In genomic region chr2:43993437-43993836, GRCh38 we compare ENCODE assay signal across 12 cellular contexts. TPM values are rescaled to one million over a fixed set of nuclear protein-coding genes. Genes with fewer than 3 reads are reported as not detected.
DNase-seq lines count a peak whose midpoint lies in the region; ATAC-seq and TF ChIP-seq lines count a peak whose summit lies in the region.
"Had no signal": no experiment of that assay in that cellular context is flagged by ENCODE, and none has a peak within 500 bp of the region (broad histone marks: within the 10 kb centered on the region; RNA-seq: fewer than 3 reads in every experiment).

No MANE protein-coding gene starts in this region.

- no peak for ATAC-seq in CD4-positive, CD25-positive, alpha-beta regulatory T cell (ENCODE audit: low read depth in 2 of 2)
- ATAC-seq in activated CD8-positive, alpha-beta T cell treated with anti-CD3 and anti-CD28 coated beads, Interleukin-2, amount 10 ng/mL, durations not matched to agents 7 days and 5 days = no peak
- ATAC-seq in naive B cell (ENCODE audit: low read depth in 2 of 2) (no peak), body of pancreas (no peak)

- no peak overlapping the region for H3K4ac ChIP-seq in H9 (ENCODE audit: low read depth, low read length)

- peaks cover 20% of the 10 kb centered on the region for H3K36me3 ChIP-seq in CD4-positive, CD25-positive, alpha-beta regulatory T cell (ENCODE audit: control insufficient read depth, insufficient read depth, low read length)
- no peaks in the 10 kb centered on the region for H3K36me3 ChIP-seq in body of pancreas (replicated peaks in 1 of 2; ENCODE audit: insufficient read depth in 1 of 2, low read depth in 2 of 2)

- H3K9me3 Mint-ChIP-seq in CD4-positive, CD25-positive, alpha-beta regulatory T cell = peaks cover 0 to 1% (median 0%) of the 10 kb centered on the region in 7 donors
- H3K9me3 Mint-ChIP-seq in H9 = no peaks in the 10 kb centered on the region
- no peaks in the 10 kb centered on the region for H3K9me3 Mint-ChIP-seq in activated CD8-positive, alpha-beta T cell treated with anti-CD3 and anti-CD28 coated beads, Interleukin-2, amount 10 ng/mL, durations not matched to agents 7 days and 5 days (ENCODE audit: insufficient read depth)
- H3K9me3 Mint-ChIP-seq in naive B cell = peaks cover 0 to 3% (median 0%) of the 10 kb centered on the region in 7 donors

- no peak overlapping the region for H4K5ac ChIP-seq in H9 (ENCODE audit: insufficient read length, low read depth, low read length)

- CTCF ChIA-PET in activated CD8-positive, alpha-beta T cell treated with anti-CD3 and anti-CD28 coated beads, Interleukin-2, amount 10 ng/mL, durations not matched to agents 7 days and 5 days (lab: Charles Lee) = no interaction called here

- peaks cover 18% of the 10 kb centered on the region for H3K4me1 ChIP-seq in CD4-positive, CD25-positive, alpha-beta regulatory T cell (ENCODE audit: control insufficient read depth, insufficient read depth, low read length, poor library complexity, severe bottlenecking)
- H3K4me1 ChIP-seq in H9 (ENCODE audit: insufficient read depth, low read length) (no peaks in the 10 kb centered on the region; the same call in 1 of the 2 replicates), body of pancreas (peaks cover 29% of the 10 kb centered on the region)

- H4K8ac ChIP-seq in H9 (replicated peaks; ENCODE audit: insufficient read length, low read depth, low read length) = no peak overlapping the region

- no CpG with 5 or more reads among the region's 5 CpGs for WGBS in H9 (ENCODE audit: extremely low coverage, insufficient read length, low lambda C conversion rate)
- WGBS in body of pancreas, 2 donors = 63 to 83% methylated on average over 5 of the region's 5 CpGs

- H3K18ac ChIP-seq in H9 (ENCODE audit: insufficient read length, low read depth, low read length) = no peak overlapping the region

- peak overlapping the region; percentile 92 to 95 (median 92) for H3K4me3 Mint-ChIP-seq in CD4-positive, CD25-positive, alpha-beta regulatory T cell
- H3K4me3 Mint-ChIP-seq in H9 (peak overlapping the region; percentile 95 to 97), naive B cell (peak overlapping the region; percentile 23 to 97 (median 86))
- peak overlapping the region; percentile 91 for H3K4me3 Mint-ChIP-seq in activated CD8-positive, alpha-beta T cell treated with anti-CD3 and anti-CD28 coated beads, Interleukin-2, amount 10 ng/mL, durations not matched to agents 7 days and 5 days

- H2BK20ac ChIP-seq in H9 (ENCODE audit: low read depth, low read length, poor library complexity, severe bottlenecking) = no peak overlapping the region

- DNase-seq in CD4-positive, CD25-positive, alpha-beta regulatory T cell = no peak
- no peak for DNase-seq in H9
- DNase-seq in activated CD8-positive, alpha-beta T cell treated with anti-CD3 and anti-CD28 coated beads, Interleukin-2, amount 10 ng/mL, durations not matched to agents 7 days and 5 days = peak; percentile 9
- no peak for DNase-seq in naive B cell
- DNase-seq in HuH-7 (ENCODE audit: low spot score) = no peak
- no peak for DNase-seq in stimulated activated CD4-positive, alpha-beta T cell treated with anti-CD3 and anti-CD28 coated beads, Interleukin-12 subunit alpha, Interleukin-12 subunit beta, amount 100 ng/mL, for 4 hours
- DNase-seq in stimulated activated CD4-positive, alpha-beta T cell treated with anti-CD3 and anti-CD28 coated beads, Interleukin-4, amount 100 ng/mL, for 24 hours = no peak
- no peak for DNase-seq in body of pancreas
- DNase-seq: mesenchymal stem cell, NCI-H226 had no signal

- H4K20me1 ChIP-seq in H9 (ENCODE audit: control insufficient read depth, insufficient read depth, insufficient read length) = no peaks in the 10 kb centered on the region

- H2AK5ac ChIP-seq in H9 (ENCODE audit: insufficient read length, low read length) = no peak overlapping the region

- H3K14ac ChIP-seq in H9 (ENCODE audit: insufficient read depth, low read length) = no peak overlapping the region

- peaks cover 59% of the 10 kb centered on the region for H3K79me2 ChIP-seq in H9 (ENCODE audit: insufficient read depth, low read length)

- H3K23ac ChIP-seq in H9 (ENCODE audit: insufficient read length, low read depth, low read length) = no peak overlapping the region

- H3K4me1 Mint-ChIP-seq in CD4-positive, CD25-positive, alpha-beta regulatory T cell = peaks cover 46 to 63% (median 48%) of the 10 kb centered on the region in 4 donors
- H3K4me1 Mint-ChIP-seq in H9 (peaks cover 29 to 33% of the 10 kb centered on the region in 2 experiments), naive B cell (peaks cover 55 to 79% (median 59%) of the 10 kb centered on the region in 3 donors)
- peaks cover 40% of the 10 kb centered on the region for H3K4me1 Mint-ChIP-seq in activated CD8-positive, alpha-beta T cell treated with anti-CD3 and anti-CD28 coated beads, Interleukin-2, amount 10 ng/mL, durations not matched to agents 7 days and 5 days (ENCODE audit: low read depth)

- H3K4me3 ChIP-seq in CD4-positive, CD25-positive, alpha-beta regulatory T cell (ENCODE audit: low read depth, low read length) = peak overlapping the region; percentile 87
- H3K4me3 ChIP-seq in body of pancreas = no peak overlapping the region
- H3K4me3 ChIP-seq: thoracic aorta had no signal

- H2BK15ac ChIP-seq in H9 (ENCODE audit: low read depth, low read length) = no peak overlapping the region

- H2AFZ ChIP-seq in H9 (ENCODE audit: low read length) = no peak overlapping the region

- peaks cover 7% of the 10 kb centered on the region for H3K23me2 ChIP-seq in H9 (ENCODE audit: insufficient read length, low read depth, low read length, poor library complexity, severe bottlenecking)

- peak overlapping the region; percentile 92 for H3K4me2 ChIP-seq in H9 (ENCODE audit: insufficient read depth, insufficient read length, low read length)

- H2BK5ac ChIP-seq in H9 (ENCODE audit: insufficient read length, low read length) = no peak overlapping the region

- POLR2A ChIA-PET in activated CD8-positive, alpha-beta T cell treated with anti-CD3 and anti-CD28 coated beads, Interleukin-2, amount 10 ng/mL, durations not matched to agents 7 days and 5 days (lab: Charles Lee) = no interaction called here

- TF ChIP-seq POLR2A in body of pancreas (IDR thresholded peaks at IDR 0.05) = no peak

- H3K9me3 ChIP-seq in CD4-positive, CD25-positive, alpha-beta regulatory T cell (ENCODE audit: control insufficient read depth in 2 of 2, low read length in 2 of 2) = no peaks in the 10 kb centered on the region
- H3K9me3 ChIP-seq in H9 (ENCODE audit: control insufficient read depth, low read depth, low read length) (no peaks in the 10 kb centered on the region), body of pancreas (no peaks in the 10 kb centered on the region)
- H3K9me3 ChIP-seq: thoracic aorta had no signal

- no peak overlapping the region for H4K91ac ChIP-seq in H9 (ENCODE audit: insufficient read length, low read depth, low read length)

- intact Hi-C loops in body of pancreas (cut with DNase I) = no loop called here

- H3K27me3 Mint-ChIP-seq in CD4-positive, CD25-positive, alpha-beta regulatory T cell = no peaks in the 10 kb centered on the region
- H3K27me3 Mint-ChIP-seq in H9 (ENCODE audit: low read depth) (no peaks in the 10 kb centered on the region), naive B cell (peaks cover 0 to 5% (median 0%) of the 10 kb centered on the region in 3 donors)
- H3K27me3 Mint-ChIP-seq in activated CD8-positive, alpha-beta T cell treated with anti-CD3 and anti-CD28 coated beads, Interleukin-2, amount 10 ng/mL, durations not matched to agents 7 days and 5 days (ENCODE audit: low read depth) = peaks cover 2% of the 10 kb centered on the region

- H2BK120ac ChIP-seq in H9 (ENCODE audit: low read depth, low read length, poor library complexity, severe bottlenecking) = no peak overlapping the region

- peak overlapping the region; percentile 4 for H3K9ac ChIP-seq in H9 (ENCODE audit: extremely low read depth, insufficient read length, low read length)

- H3K56ac ChIP-seq in H9 (ENCODE audit: insufficient read length, low read depth, low read length) = no peak overlapping the region

- no peak overlapping the region for H3K27ac ChIP-seq in CD4-positive, CD25-positive, alpha-beta regulatory T cell (ENCODE audit: insufficient read depth, low read length, poor library complexity, severe bottlenecking)
- H3K27ac ChIP-seq in H9 (ENCODE audit: insufficient read length, low read depth, low read length) = no peak overlapping the region
- no peak overlapping the region for H3K27ac ChIP-seq in body of pancreas
- H3K27ac ChIP-seq: cardiac muscle cell, thoracic aorta had no signal

- TF ChIP-seq CTCF in H9 (conservative IDR thresholded peaks at IDR 0.05) (no peak), body of pancreas (IDR thresholded peaks at IDR 0.05) (no peak)

- H3K27me3 ChIP-seq in CD4-positive, CD25-positive, alpha-beta regulatory T cell (ENCODE audit: control insufficient read depth, insufficient read depth, low read length) = no peaks in the 10 kb centered on the region
- H3K27me3 ChIP-seq in H9 (ENCODE audit: insufficient read depth, low read length) = no peaks in the 10 kb centered on the region
- H3K27me3 ChIP-seq in body of pancreas = no peaks in the 10 kb centered on the region
- H3K27me3 ChIP-seq: cardiac muscle cell had no signal

- H2BK12ac ChIP-seq in H9 (ENCODE audit: insufficient read length, low read depth, low read length) = no peak overlapping the region

- no peak overlapping the region for H3K27ac Mint-ChIP-seq in CD4-positive, CD25-positive, alpha-beta regulatory T cell
- H3K27ac Mint-ChIP-seq in H9 = peak overlapping the region in 1 of 3 experiments; percentile 83; a peak in 2 of 7 replicates
- no peak overlapping the region for H3K27ac Mint-ChIP-seq in activated CD8-positive, alpha-beta T cell treated with anti-CD3 and anti-CD28 coated beads, Interleukin-2, amount 10 ng/mL, durations not matched to agents 7 days and 5 days
- H3K27ac Mint-ChIP-seq in naive B cell = peak overlapping the region in 2 of 6 donors; percentile 71 to 74

- H3T11ph ChIP-seq in H9 (ENCODE audit: low read length) = no peak overlapping the region

- H3K79me1 ChIP-seq in H9 (ENCODE audit: insufficient read depth, low read depth, low read length, poor library complexity, severe bottlenecking) = peaks cover 3% of the 10 kb centered on the region

- peaks cover 22% of the 10 kb centered on the region for H3K36me3 Mint-ChIP-seq in CD4-positive, CD25-positive, alpha-beta regulatory T cell
- H3K36me3 Mint-ChIP-seq in H9 (ENCODE audit: insufficient read depth in 1 of 3, low read depth in 3 of 3) = peaks cover 39 to 61% (median 52%) of the 10 kb centered on the region in 3 experiments
- peaks cover 50% of the 10 kb centered on the region for H3K36me3 Mint-ChIP-seq in activated CD8-positive, alpha-beta T cell treated with anti-CD3 and anti-CD28 coated beads, Interleukin-2, amount 10 ng/mL, durations not matched to agents 7 days and 5 days (ENCODE audit: low read depth)
- peaks cover 10 to 26% of the 10 kb centered on the region in 2 donors for H3K36me3 Mint-ChIP-seq in naive B cell

RNA-seq across cellular contexts. Expression of gene LRPPRC, which starts 2.4 kb away (rescaled TPM):
- total RNA-seq in CD4-positive, CD25-positive, alpha-beta regulatory T cell = 48.5 TPM
- polyA plus RNA-seq in CD4-positive, CD25-positive, alpha-beta regulatory T cell = 10 to 100 TPM; 34.0 to 39.5 (median 36.8) TPM
- 182 and 183 TPM in 2 replicates for total RNA-seq in H9 (2021)
- 10 to 100 TPM; 91.2 to 94.7 TPM for total RNA-seq in activated CD8-positive, alpha-beta T cell treated with anti-CD3 and anti-CD28 coated beads, Interleukin-2, amount 10 ng/mL, durations not matched to agents 7 days and 5 days
- polyA plus RNA-seq in naive B cell (ENCODE audit: low read depth in 6 of 6) = 10 to 100 TPM; 32.2 to 49.4 (median 45.5) TPM
- total RNA-seq in body of pancreas = 10 to 100 TPM; 33.5 to 50.8 TPM
